In genomic region chr4:42083816-42084215, GRCh38 we compare ENCODE assay signal across 20 cellular contexts.
DNase-seq lines count a peak whose midpoint lies in the region; ATAC-seq and TF ChIP-seq lines count a peak whose summit lies in the region.
"Had no signal": no experiment of that assay in that cellular context is flagged by ENCODE, and none has a peak within 500 bp of the region (broad histone marks: within the 10 kb centered on the region; RNA-seq: fewer than 3 reads in every experiment).

No MANE protein-coding gene starts in this region.

- DNase-seq in EH (ENCODE audit: low read depth) = peak; percentile 52
- peak; percentile 21 for DNase-seq in IMR-90
- DNase-seq in choroid plexus epithelial cell (ENCODE audit: low read depth) = peak; percentile 26
- peak; percentile 17 for DNase-seq in hepatic stellate cell (ENCODE audit: low spot score)
- DNase-seq in H9 = no peak
- no peak for DNase-seq in NCI-H2227 treated with DMSO at 0.1 percent for 48 hours (lab: John Stamatoyannopoulos, UW)
- no peak for DNase-seq in anterior cingulate cortex (lab: John Stamatoyannopoulos, UW)
- DNase-seq: DND-41, GF-D8, KG1, NCI-H1048, NCI-H1436, NCI-H1930, NCI-H526, PC-9, SIG-M5 had no signal

- H2AK9ac ChIP-seq in IMR-90 (replicated peaks; ENCODE audit: low read depth, low read length, poor library complexity) = no peak overlapping the region

- H3K4me2 ChIP-seq in IMR-90 (ENCODE audit: low read depth, low read length) (peak overlapping the region; percentile 70; the same call in 1 of the 2 replicates), H9 (ENCODE audit: insufficient read depth, insufficient read length, low read length) (no peak overlapping the region)
- H3K4me2 ChIP-seq: A549, PC-9 had no signal

- no peak overlapping the region for H3T11ph ChIP-seq in H9 (ENCODE audit: low read length)

- in situ Hi-C loops in IMR-90 (cut with MboI; ENCODE audit: low sequenced_read_pairs) = no loop called here

- ATAC-seq in IMR-90 (ENCODE audit: low read depth) (peak; percentile 44), GM21717 (IDR thresholded peaks at IDR 0.05; ENCODE audit: unreplicated experiment) (no peak)
- ATAC-seq: A549 had no signal

- no peak for TF ChIP-seq POLR2A in IMR-90 (IDR thresholded peaks at IDR 0.05; ENCODE audit: low read depth, low read length)

- H2AFZ ChIP-seq in IMR-90 (replicated peaks; ENCODE audit: low read length, poor library complexity) (no peak overlapping the region), H9 (ENCODE audit: low read length) (no peak overlapping the region)
- H2AFZ ChIP-seq: PC-9 had no signal

- H3K23ac ChIP-seq in IMR-90 (ENCODE audit: low read depth, low read length) (no peak overlapping the region), H9 (ENCODE audit: insufficient read length, low read depth, low read length) (no peak overlapping the region)

- no TSS peak for BruUV-seq in IMR-90 (replicated peaks; lab: Mats Ljungman, UMichigan)

- H3K79me2 ChIP-seq in H9 (ENCODE audit: insufficient read depth, low read length) = no peaks in the 10 kb centered on the region

- H3K27me3 ChIP-seq in IMR-90 (ENCODE audit: control insufficient read depth, insufficient read depth, low read length) (no peaks in the 10 kb centered on the region), H9 (ENCODE audit: insufficient read depth, low read length) (no peaks in the 10 kb centered on the region)

- TF ChIP-seq CTCF in IMR-90 (conservative IDR thresholded peaks at IDR 0.05; ENCODE audit: low read depth, low read length) (no peak), choroid plexus epithelial cell (conservative IDR thresholded peaks at IDR 0.05; ENCODE audit: low read depth, low read length) (no peak), H9 (conservative IDR thresholded peaks at IDR 0.05) (no peak)

- H2BK15ac ChIP-seq in IMR-90 (ENCODE audit: low read depth, low read length) = no peak overlapping the region
- no peak overlapping the region for H2BK15ac ChIP-seq in H9 (ENCODE audit: low read depth, low read length)

- H3K14ac ChIP-seq in IMR-90 (replicated peaks; ENCODE audit: low read depth, low read length) (no peak overlapping the region), H9 (ENCODE audit: insufficient read depth, low read length) (no peak overlapping the region)

- H3K36me3 ChIP-seq in IMR-90 (ENCODE audit: control insufficient read depth, insufficient read depth, low read length) = peaks cover 14% of the 10 kb centered on the region

- H2BK120ac ChIP-seq in IMR-90 (ENCODE audit: low read depth, low read length) = no peak overlapping the region
- H2BK120ac ChIP-seq in H9 (ENCODE audit: low read depth, low read length, poor library complexity, severe bottlenecking) = no peak overlapping the region

- no peak for TF ChIP-seq RAD21 in IMR-90 (IDR thresholded peaks at IDR 0.05; ENCODE audit: low read length)

- H4K91ac ChIP-seq in IMR-90 (ENCODE audit: insufficient read depth, low read depth, low read length) (no peak overlapping the region), H9 (ENCODE audit: insufficient read length, low read depth, low read length) (no peak overlapping the region)

- H3K9me3 Mint-ChIP-seq in H9 = no peaks in the 10 kb centered on the region
- H3K9me3 Mint-ChIP-seq: CD14-positive monocyte had no signal

- H3K4me1 ChIP-seq in IMR-90 (ENCODE audit: control insufficient read depth, insufficient read depth, low read length) (0 out of 2 replicates have a peak, but pooled peaks cover 2% of the 10 kb centered on the region), H9 (ENCODE audit: insufficient read depth, low read length) (no peaks in the 10 kb centered on the region)

- CTCF ChIA-PET in IMR-90 (lab: Yijun Ruan, JAX) = no interaction called here

- H3K9me1 ChIP-seq in IMR-90 (ENCODE audit: insufficient read depth, low read length) = no peaks in the 10 kb centered on the region

- no peak overlapping the region for H2BK20ac ChIP-seq in IMR-90 (ENCODE audit: low read depth, low read length)
- H2BK20ac ChIP-seq in H9 (ENCODE audit: low read depth, low read length, poor library complexity, severe bottlenecking) = no peak overlapping the region

- H4K8ac ChIP-seq in IMR-90 (ENCODE audit: low read depth in 2 of 2, low read length in 2 of 2) = no peak overlapping the region
- H4K8ac ChIP-seq in H9 (replicated peaks; ENCODE audit: insufficient read length, low read depth, low read length) = no peak overlapping the region

- no peaks in the 10 kb centered on the region for H3K4me1 Mint-ChIP-seq in H9
- H3K4me1 Mint-ChIP-seq: CD14-positive monocyte had no signal

- H3K4me3 ChIP-seq in IMR-90 (ENCODE audit: insufficient read depth, low read depth, low read length) (no peak overlapping the region), choroid plexus epithelial cell (ENCODE audit: low read depth, low read length) (no peak overlapping the region)
- H3K4me3 ChIP-seq: A549, PC-9 had no signal

- intact Hi-C loops in IMR-90 (cut with micrococcal nuclease) = no loop called here

- no peak overlapping the region for H3K27ac Mint-ChIP-seq in H9
- H3K27ac Mint-ChIP-seq: CD14-positive monocyte had no signal

- WGBS in IMR-90 (ENCODE audit: extremely low coverage in 2 of 2, insufficient read length in 1 of 2), 2 experiments = no CpG with 5 or more reads among the region's 1 CpG
- WGBS in H9 (ENCODE audit: extremely low coverage, insufficient read length, low lambda C conversion rate) = no CpG with 5 or more reads among the region's 1 CpG

- H3K4me3 Mint-ChIP-seq in H9 = no peak overlapping the region
- H3K4me3 Mint-ChIP-seq: CD14-positive monocyte had no signal

- H4K20me1 ChIP-seq in IMR-90 (ENCODE audit: insufficient read depth, low read length) (no peaks in the 10 kb centered on the region), H9 (ENCODE audit: control insufficient read depth, insufficient read depth, insufficient read length) (no peaks in the 10 kb centered on the region)

- dilution Hi-C loops in IMR-90 (cut with HindIII; ENCODE audit: low sequenced_read_pairs, unreplicated experiment) = no loop called here

- POLR2A ChIA-PET in IMR-90 (lab: Charles Lee; ENCODE audit: unreplicated experiment) = no interaction called here

- H3K27me3 Mint-ChIP-seq in H9 (ENCODE audit: low read depth) = no peaks in the 10 kb centered on the region

- H2BK12ac ChIP-seq in H9 (ENCODE audit: insufficient read length, low read depth, low read length) = no peak overlapping the region

- H4K5ac ChIP-seq in IMR-90 (ENCODE audit: low read depth, low read length) = no peak overlapping the region
- no peak overlapping the region for H4K5ac ChIP-seq in H9 (ENCODE audit: insufficient read length, low read depth, low read length)

- H3K23me2 ChIP-seq in H9 (ENCODE audit: insufficient read length, low read depth, low read length, poor library complexity, severe bottlenecking) = no peaks in the 10 kb centered on the region

- no peaks in the 10 kb centered on the region for H3K79me1 ChIP-seq in IMR-90 (ENCODE audit: low read depth in 1 of 2, low read length in 2 of 2)
- no peaks in the 10 kb centered on the region for H3K79me1 ChIP-seq in H9 (ENCODE audit: insufficient read depth, low read depth, low read length, poor library complexity, severe bottlenecking)

- H2BK5ac ChIP-seq in IMR-90 (ENCODE audit: low read depth, low read length, poor library complexity, severe bottlenecking) (peak overlapping the region; percentile 13), H9 (ENCODE audit: insufficient read length, low read length) (no peak overlapping the region)

- no peak overlapping the region for H3K9ac ChIP-seq in IMR-90 (ENCODE audit: low read depth, low read length)
- H3K9ac ChIP-seq in H9 (ENCODE audit: extremely low read depth, insufficient read length, low read length) = no peak overlapping the region

- H3K9me3 ChIP-seq in IMR-90 (ENCODE audit: control insufficient read depth, insufficient read depth, low read length) (no peaks in the 10 kb centered on the region), H9 (ENCODE audit: control insufficient read depth, low read depth, low read length) (no peaks in the 10 kb centered on the region)
- H3K9me3 ChIP-seq: A549 had no signal

- H2AK5ac ChIP-seq in IMR-90 (ENCODE audit: low read depth, low read length) = no peak overlapping the region
- H2AK5ac ChIP-seq in H9 (ENCODE audit: insufficient read length, low read length) = no peak overlapping the region

- no peak overlapping the region for H3K56ac ChIP-seq in IMR-90 (ENCODE audit: extremely low read depth, insufficient read depth, low read length)
- no peak overlapping the region for H3K56ac ChIP-seq in H9 (ENCODE audit: insufficient read length, low read depth, low read length)

- H3K36me3 Mint-ChIP-seq in H9 (ENCODE audit: insufficient read depth in 1 of 3, low read depth in 3 of 3) = peaks cover 2 to 18% (median 12%) of the 10 kb centered on the region in 3 experiments; a peak in 5 of 7 replicates

- H3K4ac ChIP-seq in IMR-90 (ENCODE audit: low read depth, low read length) = no peak overlapping the region
- H3K4ac ChIP-seq in H9 (ENCODE audit: low read depth, low read length) = no peak overlapping the region

- H3K18ac ChIP-seq in IMR-90 (ENCODE audit: low read depth, low read length) (no peak overlapping the region), H9 (ENCODE audit: insufficient read length, low read depth, low read length) (no peak overlapping the region)

- no peak overlapping the region for H3K27ac ChIP-seq in IMR-90 (ENCODE audit: insufficient read depth, low read length)
- H3K27ac ChIP-seq in H9 (ENCODE audit: insufficient read length, low read depth, low read length) = no peak overlapping the region
- H3K27ac ChIP-seq: A549, PC-9, RWPE1 had no signal

TF ChIP-seq in IMR-90, 13 proteins besides CTCF, POLR2A, EP300 and RAD21 (continues in another document):
- TF ChIP-seq ELK1 (IDR thresholded peaks at IDR 0.05; ENCODE audit: borderline replicate concordance, low read depth, low read length) (no peak), MXI1 (IDR thresholded peaks at IDR 0.05; ENCODE audit: borderline replicate concordance, low read depth, low read length) (no peak), CEBPB (IDR thresholded peaks at IDR 0.05; ENCODE audit: low read depth, low read length) (no peak), FOS (IDR thresholded peaks at IDR 0.05; ENCODE audit: low read depth, low read length) (no peak), SMC3 (IDR thresholded peaks at IDR 0.05; ENCODE audit: low read depth, low read length) (no peak), RCOR1 (IDR thresholded peaks at IDR 0.05; ENCODE audit: insufficient replicate concordance, low read length) (no peak), MAFK (IDR thresholded peaks at IDR 0.05; ENCODE audit: low read depth, low read length) (no peak), MAZ (IDR thresholded peaks at IDR 0.05; ENCODE audit: borderline replicate concordance, low read depth, low read length) (no peak), NFE2L2 (IDR thresholded peaks at IDR 0.05; ENCODE audit: low read depth, low read length) (no peak)

Comparison
In these comparisons a context has a peak if more than half of its experiments do, and no peak if none do; other contexts are left out.
1. DNase-seq: peak in EH (single experiment), IMR-90 (single experiment), choroid plexus epithelial cell (single experiment) and hepatic stellate cell (single experiment); none in H9 (single experiment), NCI-H2227 treated with DMSO at 0.1 percent for 48 hours (single experiment) and anterior cingulate cortex (0 of 58).